15 cellular contexts compared by ENCODE assay signal in the genomic region with DNA sequence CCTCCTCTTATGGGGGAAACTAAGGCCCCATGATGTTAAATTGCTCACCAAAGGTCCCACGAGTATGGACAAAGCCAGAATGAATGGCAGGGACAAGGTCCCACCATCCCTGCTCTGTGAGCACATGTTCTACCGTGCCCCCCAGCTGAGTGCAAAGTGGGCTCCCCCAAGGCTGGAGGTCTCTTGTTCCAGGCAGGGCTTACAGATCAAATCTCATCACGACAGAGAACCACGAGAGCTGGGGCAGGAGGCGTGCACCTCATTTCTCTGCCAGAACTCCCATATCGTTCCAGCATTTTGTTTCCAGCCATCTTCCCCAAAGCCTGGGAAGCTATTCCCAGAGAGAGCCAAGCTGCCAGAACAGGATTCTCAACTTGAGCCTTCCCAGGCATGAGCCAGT.
"Had no signal": no experiment of that assay in that cellular context is flagged by ENCODE, and none has a peak within 500 bp of the region (broad histone marks: within the 10 kb centered on the region; RNA-seq: fewer than 3 reads in every experiment).

No MANE protein-coding gene starts in this region.

- H3K36me3 ChIP-seq: breast epithelium, left lung, tibial artery had no signal

- ATAC-seq: activated CD4-positive, CD25-positive, alpha-beta regulatory T cell treated with anti-CD3 and anti-CD28 coated beads, Interleukin-2, amount 50 U/mL, for 24 hours; activated naive CD4-positive, alpha-beta T cell treated with anti-CD3 and anti-CD28 coated beads, Interleukin-2, amount 50 U/mL, for 72 hours; activated T-cell treated with anti-CD3 and anti-CD28 coated beads, Interleukin-2, amount 50 U/mL, for 72 hours; left lung; T-cell had no signal

- H3K4me1 ChIP-seq: breast epithelium had no signal

- H3K4me3 ChIP-seq: breast epithelium, coronary artery, left lung, tibial artery had no signal

- H3K27ac ChIP-seq: coronary artery, epithelial cell of prostate, left lung, tibial artery, VCaP had no signal

- H3K9me3 ChIP-seq: breast epithelium, left lung, tibial artery had no signal

- H3K27me3 ChIP-seq: breast epithelium, tibial artery had no signal

- DNase-seq: activated CD4-positive, alpha-beta memory T cell treated with anti-CD3 and anti-CD28 coated beads, Interleukin-2, amount 10 ng/mL, durations not matched to agents 7 days and 5 days; activated CD4-positive, alpha-beta T cell treated with anti-CD3 and anti-CD28 coated beads, Interleukin-2, amount 10 ng/mL, durations not matched to agents 24 days and 14 days; activated effector memory CD4-positive, alpha-beta T cell treated with Interleukin-2 at 50 U/mL for 16 hours; activated T-cell treated with anti-CD3 and anti-CD28 coated beads, Interleukin-2, amount 50 U/mL, for 72 hours; occipital lobe; stimulated activated CD4-positive, alpha-beta T cell treated with anti-CD3 and anti-CD28 coated beads, Interleukin-1b, Interleukin-23, amount 100 ng/mL, for 48 hours; T-cell had no signal
